Comparison of ENCODE assay signal across 8 cellular contexts in the genomic region with DNA sequence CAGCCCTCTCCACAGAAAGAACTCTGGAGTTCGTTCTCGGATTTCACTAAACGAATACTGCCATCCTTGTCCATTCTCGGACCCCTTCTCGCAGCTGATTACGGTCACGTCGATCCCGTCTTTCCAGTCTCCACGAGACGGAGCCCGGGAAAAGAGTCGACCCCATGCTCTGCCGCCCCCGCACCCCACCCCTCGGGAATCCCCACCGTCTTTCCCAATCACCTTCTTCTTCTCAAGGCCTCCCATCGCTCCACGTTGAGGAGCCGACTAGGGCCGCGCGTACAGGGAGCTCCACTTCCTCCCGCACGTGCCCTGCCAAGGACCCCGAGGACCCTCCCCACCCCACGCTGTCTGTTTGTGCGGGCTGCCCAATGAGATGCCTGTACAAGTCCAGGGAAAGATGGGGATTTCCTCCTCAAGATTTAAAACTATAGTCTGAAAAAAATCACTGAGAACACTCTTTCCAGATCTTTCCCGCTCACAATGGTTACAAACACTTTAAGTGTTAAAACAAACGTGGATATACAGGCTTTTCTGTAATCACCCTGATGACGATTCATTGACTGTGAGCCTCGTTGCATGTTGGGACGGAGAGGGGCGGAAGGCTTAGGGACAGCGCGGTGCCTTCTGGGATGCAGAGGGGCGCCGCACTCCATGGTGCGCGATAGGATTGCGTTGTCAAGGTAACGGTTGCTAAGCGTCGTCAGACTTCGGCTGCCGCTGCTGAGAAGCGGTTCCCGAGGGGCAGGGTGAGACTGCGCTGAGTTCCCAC. TPM values are rescaled to one million over a fixed set of nuclear protein-coding genes. Genes with fewer than 3 reads are reported as not detected.
DNase-seq lines count a peak whose midpoint lies in the region; ATAC-seq, FAIRE-seq and TF ChIP-seq lines count a peak whose summit lies in the region.

Gene PES1 (minus strand): TSS at position 323 of the 772 bp plus-strand sequence. CDS start 77 bp downstream, at position 246.

- H3K4me3 ChIP-seq in WI38 (ENCODE audit: low read depth, low read length) (peak within 1 kb of the TSS; percentile 99), cardiac fibroblast (replicated peaks in 1 of 2; ENCODE audit: low read depth in 2 of 2, low read length in 2 of 2) (peak within 1 kb of the TSS; percentile 57 to 87), small intestine (ENCODE audit: low read depth in 1 of 2, low read length in 2 of 2) (peak within 1 kb of the TSS; percentile 70 to 74)

- DNase-seq in AG08395 (ENCODE audit: low spot score) = peak; percentile 99
- peak; percentile 97 for DNase-seq in NCI-H2227 treated with DMSO at 0.1 percent for 48 hours (lab: John Stamatoyannopoulos, UW)
- peak; percentile 100 for DNase-seq in cardiac fibroblast (ENCODE audit: low read depth in 2 of 2)
- DNase-seq in iPS-NIHi11 (ENCODE audit: low spot score) = peak; percentile 96
- DNase-seq in small intestine = peak; percentile 98

- peak; percentile 36 for FAIRE-seq in small intestine (lab: Jason Lieb, UNC)

- H3K4me1 ChIP-seq in small intestine (ENCODE audit: control insufficient read depth in 2 of 2, insufficient read depth in 1 of 2, low read depth in 1 of 2, low read length in 1 of 2) = peaks cover 0 to 6% of the 10 kb centered on the region in 2 donors

- peak within 1 kb of the TSS in 1 of 2 donors; percentile 65 for H3K27ac ChIP-seq in small intestine (ENCODE audit: low read depth in 1 of 2, low read length in 1 of 2)

- peak; percentile 95 for ATAC-seq in GM18909 (IDR thresholded peaks at IDR 0.05; ENCODE audit: poor library complexity, unreplicated experiment)
- ATAC-seq in HG03159 (IDR thresholded peaks at IDR 0.05; ENCODE audit: unreplicated experiment) = peak; percentile 94

- H3K36me3 ChIP-seq in small intestine (ENCODE audit: control insufficient read depth in 2 of 2, insufficient read depth in 2 of 2, low read length in 2 of 2) = peaks cover 4 to 11% of the 10 kb centered on the region in 2 donors

- no peaks in the 10 kb centered on the region for H3K27me3 ChIP-seq in small intestine (ENCODE audit: control insufficient read depth in 2 of 2, insufficient read depth in 2 of 2, low read length in 2 of 2)

- TF ChIP-seq CTCF in WI38 (IDR thresholded peaks at IDR 0.05; ENCODE audit: low read depth, low read length) (no peak), cardiac fibroblast (IDR thresholded peaks at IDR 0.05; ENCODE audit: low read depth, low read length) (no peak)

- 0% methylated on average over 49 of the region's 49 CpGs for WGBS in small intestine, 3 donors

- no peaks in the 10 kb centered on the region for H3K9me3 ChIP-seq in small intestine (ENCODE audit: control insufficient read depth, low read depth)

RNA-seq across cellular contexts. Expression of gene PES1, which starts in this region (rescaled TPM):
- polyA plus RNA-seq in small intestine = 10 to 100 TPM; 37.1 to 68.3 (median 60.8) TPM
